In the genomic region with DNA sequence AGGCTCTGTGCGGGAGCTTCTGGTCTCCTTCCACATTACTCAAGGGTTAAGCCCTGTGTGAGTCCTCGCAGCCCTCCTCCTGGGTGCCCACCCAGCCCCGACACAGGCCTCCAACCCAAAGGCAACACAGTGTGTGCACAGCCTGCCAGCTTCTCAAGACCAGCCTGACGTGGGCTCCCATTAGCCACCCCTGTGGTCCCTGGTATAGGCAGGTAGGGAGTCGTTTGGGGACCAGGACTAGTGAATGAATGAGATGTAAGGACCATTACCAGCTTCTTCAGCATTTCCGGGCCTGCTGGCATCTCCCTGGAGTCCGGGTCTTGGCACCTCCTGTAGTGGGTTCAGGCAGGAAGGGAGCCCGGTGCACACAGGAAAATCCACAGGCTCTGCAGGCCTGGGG, we compare ENCODE assay signal across 18 cellular contexts. TPM values are rescaled to one million over a fixed set of nuclear protein-coding genes. Genes with fewer than 3 reads are reported as not detected.
DNase-seq lines count a peak whose midpoint lies in the region; ATAC-seq and TF ChIP-seq lines count a peak whose summit lies in the region.
"Had no signal": no experiment of that assay in that cellular context is flagged by ENCODE, and none has a peak within 500 bp of the region (broad histone marks: within the 10 kb centered on the region; RNA-seq: fewer than 3 reads in every experiment).

No MANE protein-coding gene starts in this region.

- no peak overlapping the region for H4K91ac ChIP-seq in neuronal stem cell (ENCODE audit: low read depth, low read length, poor library complexity)

- H3K9ac ChIP-seq in neuronal stem cell (ENCODE audit: low read depth, low read length, poor library complexity), result no peak overlapping the region

- no peaks in the 10 kb centered on the region for H3K79me1 ChIP-seq in neuronal stem cell (ENCODE audit: low read depth, low read length)

- H3K14ac ChIP-seq in neuronal stem cell (ENCODE audit: low read length), result no peak overlapping the region

- peak overlapping the region; percentile 29 for H2BK5ac ChIP-seq in neuronal stem cell (ENCODE audit: low read length)

- no peak for ATAC-seq in GM18873 (IDR thresholded peaks at IDR 0.05; ENCODE audit: low FRiP score, unreplicated experiment)
- ATAC-seq: Panc1 had no signal

- H3K27me3 ChIP-seq in ascending aorta (no peaks in the 10 kb centered on the region), neuronal stem cell (ENCODE audit: control insufficient read depth in 3 of 3, insufficient read depth in 3 of 3, low read depth in 1 of 3, low read length in 3 of 3) (no peaks in the 10 kb centered on the region)

- peaks cover 4 to 21% of the 10 kb centered on the region in 2 donors for H3K4me1 ChIP-seq in ascending aorta
- peaks cover 11 to 12% of the 10 kb centered on the region in 2 donors for H3K4me1 ChIP-seq in neuronal stem cell (ENCODE audit: control insufficient read depth in 2 of 2, insufficient read depth in 1 of 2, low read depth in 1 of 2, low read length in 2 of 2)

- no peak overlapping the region for H2AK5ac ChIP-seq in neuronal stem cell (ENCODE audit: low read depth, low read length)

- peak; percentile 7 for DNase-seq in activated CD8-positive, alpha-beta memory T cell treated with anti-CD3 and anti-CD28 coated beads, Interleukin-2, amount 50 U/mL, for 4 hours
- no peak for DNase-seq in activated CD8-positive, alpha-beta memory T cell treated with anti-CD3 and anti-CD28 coated beads for 24 hours
- DNase-seq in ascending aorta (ENCODE audit: low spot score in 2 of 2) (no peak), neuronal stem cell (ENCODE audit: low spot score) (no peak), GM19240 (ENCODE audit: insufficient read length, low spot score) (no peak)
- DNase-seq in effector CD8-positive, alpha-beta T cell (lab: John Stamatoyannopoulos, UW), result no peak
- DNase-seq: DMS 273 treated with DMSO at 0.1 percent for 48 hours, EL, H7, Karpas-422, NCI-H1105 treated with DMSO at 0.1 percent for 48 hours, NCI-H187, NCI-H2171, NCI-H82 had no signal

- no peaks in the 10 kb centered on the region for H3K36me3 ChIP-seq in ascending aorta
- H3K36me3 ChIP-seq in neuronal stem cell (replicated peaks in 1 of 2; ENCODE audit: control insufficient read depth in 2 of 2, insufficient read depth in 2 of 2, low read length in 2 of 2), result no peaks in the 10 kb centered on the region

- peak overlapping the region; percentile 61 to 66 for H3K27ac ChIP-seq in ascending aorta
- no peak overlapping the region for H3K27ac ChIP-seq in neuronal stem cell (replicated peaks; ENCODE audit: low read length)
- peak overlapping the region in 12 of 21 experiments; percentile 32 to 84 (median 74) for H3K27ac ChIP-seq in skin epidermis
- H3K27ac ChIP-seq: 22Rv1 had no signal

- no peak overlapping the region for H2BK12ac ChIP-seq in neuronal stem cell (ENCODE audit: low read length)

- peak overlapping the region; percentile 53 for H3K18ac ChIP-seq in neuronal stem cell (ENCODE audit: low read length)

- no peak overlapping the region for H4K8ac ChIP-seq in neuronal stem cell (ENCODE audit: low read depth, low read length)

- WGBS in neuronal stem cell (ENCODE audit: extremely low coverage in 2 of 2, insufficient read length in 2 of 2, insufficient replicate concordance in 1 of 2), 2 donors, result no CpG with 5 or more reads among the region's 8 CpGs

- no peak overlapping the region for H3K23ac ChIP-seq in neuronal stem cell (ENCODE audit: low read depth, low read length, poor library complexity)

- H3K4ac ChIP-seq in neuronal stem cell (ENCODE audit: low read length), result no peak overlapping the region

- intact Hi-C loops in ascending aorta (cut with DNase I), result no loop called here

- H2AFZ ChIP-seq in neuronal stem cell (ENCODE audit: low read length), result no peak overlapping the region

- TF ChIP-seq CTCF in ascending aorta (IDR thresholded peaks at IDR 0.05), result no peak

- H3K4me3 ChIP-seq in ascending aorta, result no peak overlapping the region
- no peak overlapping the region for H3K4me3 ChIP-seq in neuronal stem cell (ENCODE audit: low read length in 2 of 2)
- H3K4me3 ChIP-seq in skin epidermis, result no peak overlapping the region

- H2BK15ac ChIP-seq in neuronal stem cell (ENCODE audit: low read length), result no peak overlapping the region

- no peak overlapping the region for H3K4me2 ChIP-seq in neuronal stem cell (ENCODE audit: insufficient read depth, low read length, poor library complexity, severe bottlenecking)

- no peak overlapping the region for H2BK120ac ChIP-seq in neuronal stem cell (ENCODE audit: low read depth, low read length)

- H3K9me3 ChIP-seq in ascending aorta (no peaks in the 10 kb centered on the region), neuronal stem cell (replicated peaks in 1 of 2; ENCODE audit: control insufficient read depth in 2 of 2, insufficient read depth in 1 of 2, low read depth in 1 of 2, low read length in 2 of 2) (peaks cover 0 to 2% of the 10 kb centered on the region in 2 donors)

RNA-seq across cellular contexts. Expression of a gene that starts 20.2 kb away (rescaled TPM):
- 79.8 TPM for total RNA-seq in ascending aorta
- polyA plus RNA-seq in neuronal stem cell (2013, experiment 1 of 2), result 31.7 TPM
- polyA plus RNA-seq in neuronal stem cell (2013, experiment 2 of 2), result 32.1 TPM
